ENCODE assay signal across 24 cellular contexts in the genomic region with DNA sequence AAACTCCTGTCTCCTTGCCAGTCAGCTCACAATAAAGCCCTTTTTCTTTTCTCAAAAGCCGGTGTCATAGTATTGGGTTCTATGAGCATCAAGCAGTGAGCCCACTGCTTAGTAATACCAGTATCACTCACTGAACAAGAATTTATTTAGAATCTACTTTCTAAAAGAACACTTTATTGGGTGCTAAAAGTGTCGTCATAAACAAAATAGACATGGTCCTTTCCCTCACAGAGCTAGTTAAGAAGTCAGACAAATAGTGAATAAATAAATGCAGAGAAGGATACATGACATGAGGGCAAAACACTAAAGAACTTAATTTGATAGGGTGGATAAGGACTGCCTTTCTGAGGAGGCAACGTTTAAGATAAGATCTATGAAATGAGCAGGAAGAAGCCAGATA. TPM values are rescaled to one million over a fixed set of nuclear protein-coding genes. Genes with fewer than 3 reads are reported as not detected.
DNase-seq lines count a peak whose midpoint lies in the region; ATAC-seq and TF ChIP-seq lines count a peak whose summit lies in the region.
"Had no signal": no experiment of that assay in that cellular context is flagged by ENCODE, and none has a peak within 500 bp of the region (broad histone marks: within the 10 kb centered on the region; RNA-seq: fewer than 3 reads in every experiment).

No MANE protein-coding gene starts in this region.

- CTCF ChIA-PET in mammary epithelial cell (lab: Charles Lee; ENCODE audit: low non-redundant PET), result no interaction called here

- dilution Hi-C loops in mammary epithelial cell (cut with HindIII; ENCODE audit: low sequenced_read_pairs), result no loop called here

- TF ChIP-seq CTCF in mammary epithelial cell (conservative IDR thresholded peaks at IDR 0.05 in 1 of 2, IDR thresholded peaks at IDR 0.05 in 1 of 2; ENCODE audit: extremely low read depth in 1 of 2, insufficient read depth in 1 of 2, low read depth in 1 of 2, low read length in 2 of 2) (no peak), breast epithelium (IDR thresholded peaks at IDR 0.05) (no peak), fibroblast of lung (conservative IDR thresholded peaks at IDR 0.05 in 1 of 2, IDR thresholded peaks at IDR 0.05 in 1 of 2; ENCODE audit: low read depth in 1 of 2, low read length in 2 of 2) (no peak)

- H3K4me2 ChIP-seq in mammary epithelial cell (ENCODE audit: insufficient read depth, low read depth, low read length) (no peak overlapping the region), fibroblast of lung (ENCODE audit: extremely low read depth, insufficient read depth, low read length) (no peak overlapping the region)

- peaks cover 19% of the 10 kb centered on the region for H3K4me1 ChIP-seq in mammary epithelial cell (ENCODE audit: insufficient read depth, low read length)
- no peaks in the 10 kb centered on the region for H3K4me1 ChIP-seq in breast epithelium
- peaks cover 23% of the 10 kb centered on the region for H3K4me1 ChIP-seq in fibroblast of lung (ENCODE audit: control insufficient read depth, extremely low read depth, insufficient read depth, low read length)

- H3K4me3 ChIP-seq in mammary epithelial cell (replicated peaks in 1 of 3; ENCODE audit: insufficient read depth in 1 of 3, low read depth in 2 of 3, low read length in 3 of 3), result no peak overlapping the region
- no peak overlapping the region for H3K4me3 ChIP-seq in breast epithelium
- H3K4me3 ChIP-seq in fibroblast of lung (replicated peaks in 1 of 4; ENCODE audit: control extremely low read depth in 1 of 4, insufficient read depth in 1 of 4, low read depth in 3 of 4, low read length in 4 of 4), result no peak overlapping the region
- H3K4me3 ChIP-seq: gastrocnemius medialis, lung, right atrium auricular region had no signal

- TF ChIP-seq POLR2A in breast epithelium (IDR thresholded peaks at IDR 0.05), result no peak

- peak; percentile 71 for DNase-seq in mammary epithelial cell
- no peak for DNase-seq in breast epithelium (ENCODE audit: low spot score in 2 of 2)
- peak; percentile 28 for DNase-seq in SK-MEL-5 (ENCODE audit: low read depth, low spot score)
- peak; percentile 28 to 74 for DNase-seq in fibroblast of lung (ENCODE audit: low read depth in 2 of 2)
- DNase-seq in AG08395 (ENCODE audit: low spot score), result no peak
- DNase-seq in DMS153 treated with DMSO at 0.1 percent for 48 hours (lab: John Stamatoyannopoulos, UW; ENCODE audit: unreplicated experiment), result no peak
- no peak for DNase-seq in NK-92 treated with Interleukin-12 subunit alpha and Interleukin-12 subunit beta, amount 100 ng/mL, for 24 hours (lab: John Stamatoyannopoulos, UW)
- DNase-seq: 8988T; activated CD4-positive, alpha-beta T cell treated with anti-CD3 and anti-CD28 coated beads, Interleukin-2, amount 10 ng/mL, durations not matched to agents 24 days and 14 days; activated CD8-positive, alpha-beta memory T cell treated with anti-CD3 and anti-CD28 coated beads, Interleukin-2, amount 10 ng/mL, durations not matched to agents 7 days and 5 days; CD4-positive, alpha-beta memory T cell; dermis blood vessel endothelial cell; DMS79; gastrocnemius medialis; hypothalamus; kidney; NCI-H1417; NCI-H2107; NCI-H524 treated with DMSO at 0.1 percent for 48 hours; T-cell had no signal

- in situ Hi-C loops in mammary epithelial cell (cut with MboI; ENCODE audit: low sequenced_read_pairs in 2 of 2), result loop anchor here (10.0 kb wide), 2 partner anchors 52 to 62 kb away; no protein-coding TSS in a partner anchor
- in situ Hi-C loops in SK-MEL-5 (cut with HindIII; ENCODE audit: low pct_unique_long_range_greater_than_20kb, low sequenced_read_pairs), result no loop called here

- H3K9ac ChIP-seq in mammary epithelial cell (ENCODE audit: insufficient read depth, low read length) (no peak overlapping the region), fibroblast of lung (ENCODE audit: insufficient read depth, low read length) (no peak overlapping the region)

- H2AFZ ChIP-seq in mammary epithelial cell (ENCODE audit: low read depth, low read length) (no peak overlapping the region), fibroblast of lung (ENCODE audit: low read length) (no peak overlapping the region)

- H3K9me3 ChIP-seq in mammary epithelial cell (replicated peaks; ENCODE audit: insufficient read depth, low read length), result no peaks in the 10 kb centered on the region
- H3K9me3 ChIP-seq in breast epithelium, result no peaks in the 10 kb centered on the region
- no peaks in the 10 kb centered on the region for H3K9me3 ChIP-seq in fibroblast of lung (ENCODE audit: control insufficient read depth, insufficient read depth, low read depth, low read length)
- H3K9me3 ChIP-seq: gastrocnemius medialis, right atrium auricular region had no signal

- WGBS in mammary epithelial cell (ENCODE audit: low coverage, missing lambda C conversion rate), result 43% methylated on average over 3 of the region's 3 CpGs

- H3K27ac ChIP-seq in mammary epithelial cell (ENCODE audit: insufficient read depth, low read depth, low read length) (peak overlapping the region; percentile 12), breast epithelium (no peak overlapping the region), fibroblast of lung (ENCODE audit: insufficient read depth, low read length) (peak overlapping the region; percentile 46)
- H3K27ac ChIP-seq: gastrocnemius medialis, right atrium auricular region had no signal

- H3K36me3 ChIP-seq in mammary epithelial cell (ENCODE audit: insufficient read depth, low read length) (no peaks in the 10 kb centered on the region), breast epithelium (no peaks in the 10 kb centered on the region), fibroblast of lung (ENCODE audit: control insufficient read depth, insufficient read depth, low read length) (no peaks in the 10 kb centered on the region)
- H3K36me3 ChIP-seq: gastrocnemius medialis, right atrium auricular region had no signal

- no TSS peak for BruUV-seq in mammary epithelial cell (replicated peaks; lab: Mats Ljungman, UMichigan)

- H4K20me1 ChIP-seq in mammary epithelial cell (ENCODE audit: insufficient read depth, low read length), result no peaks in the 10 kb centered on the region
- H4K20me1 ChIP-seq in fibroblast of lung (ENCODE audit: control insufficient read depth, extremely low read depth, insufficient read depth, low read length), result no peaks in the 10 kb centered on the region

- H3K27me3 ChIP-seq in mammary epithelial cell (ENCODE audit: insufficient read depth, low read length) (no peaks in the 10 kb centered on the region), breast epithelium (no peaks in the 10 kb centered on the region), fibroblast of lung (ENCODE audit: control insufficient read depth, insufficient read depth, low read length) (no peaks in the 10 kb centered on the region)
- H3K27me3 ChIP-seq: gastrocnemius medialis, right atrium auricular region had no signal

- intact Hi-C loops in mammary epithelial cell (cut with micrococcal nuclease) (no loop called here), breast epithelium (cut with DNase I; ENCODE audit: low total_unique reads) (no loop called here)

- H3K79me2 ChIP-seq in mammary epithelial cell (ENCODE audit: insufficient read depth, low read length), result peaks cover 82% of the 10 kb centered on the region
- peaks cover 28% of the 10 kb centered on the region for H3K79me2 ChIP-seq in fibroblast of lung (ENCODE audit: control insufficient read depth, insufficient read depth, low read length)

- no peak for ATAC-seq in HG03280 (IDR thresholded peaks at IDR 0.05; ENCODE audit: unreplicated experiment)
- ATAC-seq: activated CD8-positive, alpha-beta memory T cell treated with anti-CD3 and anti-CD28 coated beads, Interleukin-2, amount 10 ng/mL, durations not matched to agents 7 days and 5 days; gastrocnemius medialis; HepG2; T-cell had no signal

RNA-seq across cellular contexts. Expression of gene EVI5, which starts 32.2 kb away (rescaled TPM):
- total RNA-seq in mammary epithelial cell (10 to 100 TPM; 30.3 to 43.3 TPM), breast epithelium (10 to 100 TPM; 28.0 to 38.7 (median 31.2) TPM), fibroblast of lung (40.1 and 48.1 TPM in 2 replicates)
- polyA plus RNA-seq in mammary epithelial cell (14.2 TPM), fibroblast of lung (31.9 and 32.5 TPM in 2 replicates)
- polyA minus RNA-seq in mammary epithelial cell (21.6 TPM), fibroblast of lung (ENCODE audit: low replicate concordance) (5.4 and 8.8 TPM in 2 replicates)
- total RNA-seq in SK-MEL-5 (2014; rRNA removed; shearing (Covaris generic)), result 20.7 and 25.7 TPM in 2 replicates
- 17.0 and 21.9 TPM in 2 replicates for polyA plus RNA-seq in SK-MEL-5 (2015; cell fraction: cytosol; rRNA removed)
- polyA plus RNA-seq in SK-MEL-5 (2015; cell fraction: nucleus; rRNA removed), result 7.6 and 8.2 TPM in 2 replicates
- polyA plus RNA-seq in fibroblast of lung (2012), result 13.9 and 17.6 TPM in 2 replicates

Comparison
In these comparisons a context has a peak if more than half of its experiments do, and no peak if none do; other contexts are left out.
1. DNase-seq: peak in mammary epithelial cell (single experiment), SK-MEL-5 (single experiment) and fibroblast of lung (2 of 2); none in breast epithelium (0 of 2), AG08395 (single experiment), DMS153 treated with DMSO at 0.1 percent for 48 hours (single experiment) and NK-92 treated with Interleukin-12 subunit alpha and Interleukin-12 subunit beta, amount 100 ng/mL, for 24 hours (single experiment).
2. H3K27ac ChIP-seq: peak in mammary epithelial cell (single experiment) and fibroblast of lung (single experiment); none in breast epithelium (0 of 2).